22 cellular contexts compared by ENCODE assay signal in genomic region chr5:166251786-166252185, GRCh38.
"Had no signal": no experiment of that assay in that cellular context is flagged by ENCODE, and none has a peak within 500 bp of the region (broad histone marks: within the 10 kb centered on the region; RNA-seq: fewer than 3 reads in every experiment).

No MANE protein-coding gene starts in this region.

- H3K4me1 Mint-ChIP-seq: activated CD4-positive, alpha-beta T cell treated with anti-CD3 and anti-CD28 coated beads for 36 hours; activated naive CD4-positive, alpha-beta T cell treated with anti-CD3 and anti-CD28 coated beads, Interleukin-2, amount 10 ng/mL, durations not matched to agents 7 days and 5 days; activated naive CD8-positive, alpha-beta T cell treated with anti-CD3 and anti-CD28 coated beads for 36 hours had no signal

- H3K4me3 Mint-ChIP-seq: activated CD4-positive, alpha-beta T cell treated with anti-CD3 and anti-CD28 coated beads for 36 hours; activated CD8-positive, alpha-beta T cell treated with anti-CD3 and anti-CD28 coated beads for 36 hours; activated naive CD4-positive, alpha-beta T cell treated with anti-CD3 and anti-CD28 coated beads, Interleukin-2, amount 10 ng/mL, durations not matched to agents 7 days and 5 days; activated naive CD8-positive, alpha-beta T cell treated with anti-CD3 and anti-CD28 coated beads for 36 hours; activated T-cell treated with anti-CD3 and anti-CD28 coated beads, Interleukin-2, amount 50 U/mL, for 72 hours; T-helper 2 cell treated with Interferon-gamma antibody and Interleukin-4, amounts not matched to agents 5 μg/mL and 100 μg/mL, for 36 hours had no signal

- H3K27ac ChIP-seq: breast epithelium, SJCRH30, WERI-Rb-1 had no signal

- ATAC-seq: activated CD4-positive, alpha-beta T cell treated with anti-CD3 and anti-CD28 coated beads for 36 hours; activated CD8-positive, alpha-beta T cell treated with anti-CD3 and anti-CD28 coated beads for 36 hours; activated T-cell treated with anti-CD3 and anti-CD28 coated beads, Interleukin-2, amount 50 U/mL, for 72 hours had no signal

- H3K36me3 Mint-ChIP-seq: activated naive CD4-positive, alpha-beta T cell treated with anti-CD3 and anti-CD28 coated beads, Interleukin-2, amount 10 ng/mL, durations not matched to agents 7 days and 5 days; activated naive CD8-positive, alpha-beta T cell treated with anti-CD3 and anti-CD28 coated beads for 36 hours had no signal

- H3K4me3 ChIP-seq: breast epithelium, SJCRH30 had no signal

- H3K27ac Mint-ChIP-seq: activated CD4-positive, alpha-beta T cell treated with anti-CD3 and anti-CD28 coated beads for 36 hours; activated CD8-positive, alpha-beta T cell treated with anti-CD3 and anti-CD28 coated beads for 36 hours; activated naive CD4-positive, alpha-beta T cell treated with anti-CD3 and anti-CD28 coated beads, Interleukin-2, amount 10 ng/mL, durations not matched to agents 7 days and 5 days; activated naive CD8-positive, alpha-beta T cell treated with anti-CD3 and anti-CD28 coated beads for 36 hours; activated T-cell treated with anti-CD3 and anti-CD28 coated beads, Interleukin-2, amount 50 U/mL, for 72 hours; activated T-helper 2 cell treated with anti-CD3 and anti-CD28 coated beads, Interferon-gamma antibody, Interleukin-2, Interleukin-4, amounts not matched to agents 10 μg/mL and 5 μg/mL and 100 μg/mL, durations not matched to agents 14 hours and 24 hours and 36 hours; T-helper 2 cell treated with Interferon-gamma antibody and Interleukin-4, amounts not matched to agents 5 μg/mL and 100 μg/mL, for 36 hours had no signal

- H3K27me3 Mint-ChIP-seq: activated CD4-positive, alpha-beta T cell treated with anti-CD3 and anti-CD28 coated beads for 36 hours; activated CD8-positive, alpha-beta T cell treated with anti-CD3 and anti-CD28 coated beads for 36 hours; activated naive CD4-positive, alpha-beta T cell treated with anti-CD3 and anti-CD28 coated beads, Interleukin-2, amount 10 ng/mL, durations not matched to agents 7 days and 5 days; activated naive CD8-positive, alpha-beta T cell treated with anti-CD3 and anti-CD28 coated beads for 36 hours had no signal

- H3K4me1 ChIP-seq: breast epithelium, SJCRH30 had no signal

- DNase-seq: activated CD4-positive, alpha-beta T cell treated with anti-CD3 and anti-CD28 coated beads for 36 hours; activated CD8-positive, alpha-beta memory T cell treated with anti-CD3 and anti-CD28 coated beads, Interleukin-2, amount 50 U/mL, for 4 hours; activated CD8-positive, alpha-beta T cell treated with anti-CD3 and anti-CD28 coated beads for 36 hours; activated gamma-delta T cell treated with Interleukin-2 at 50 U/mL for 16 hours; activated naive CD4-positive, alpha-beta T cell treated with anti-CD3 and anti-CD28 coated beads, Interleukin-2, amount 10 ng/mL, durations not matched to agents 7 days and 5 days; activated naive CD8-positive, alpha-beta T cell treated with anti-CD3 and anti-CD28 coated beads for 36 hours; activated T-cell treated with anti-CD3 and anti-CD28 coated beads, Interleukin-2, amount 50 U/mL, for 72 hours; anterior cingulate cortex; caudate nucleus; NCI-H1048; NCI-H146; NCI-H187 treated with DMSO at 0.1 percent for 48 hours; NCI-H2081 treated with DMSO at 0.1 percent for 48 hours; NCI-H446; NCI-H524; Right ventricle myocardium superior; SJCRH30; WERI-Rb-1 had no signal

- H3K36me3 ChIP-seq: breast epithelium, SJCRH30, WERI-Rb-1 had no signal

- H3K9me3 ChIP-seq: breast epithelium, SJCRH30, SK-N-SH had no signal

- H3K27me3 ChIP-seq: breast epithelium, SJCRH30 had no signal
